ENCODE assay signal across 1 cellular context in genomic region chr2:121707344-121707919, GRCh38.
TF ChIP-seq lines count a peak whose summit lies in the region.

No MANE protein-coding gene starts in this region.

TF ChIP-seq in HepG2, 621 proteins besides CTCF, POLR2A, EP300 and RAD21 (continued from another document and continues in another):
- TF ChIP-seq ARID3A (IDR thresholded peaks at IDR 0.05; ENCODE audit: low read depth, low read length), result no peak
- no peak for TF ChIP-seq ZSCAN5A (CRISPR knock-in tag; IDR thresholded peaks at IDR 0.05; ENCODE audit: borderline replicate concordance)
- TF ChIP-seq CREB1 (IDR thresholded peaks at IDR 0.05), result no peak
- no peak for TF ChIP-seq CREB1 (CRISPR knock-in tag; IDR thresholded peaks at IDR 0.05)
- no peak for TF ChIP-seq ZMAT5 (CRISPR knock-in tag; IDR thresholded peaks at IDR 0.05; ENCODE audit: borderline replicate concordance, low read depth)
- no peak for TF ChIP-seq SNAPC5 (CRISPR knock-in tag; IDR thresholded peaks at IDR 0.05; ENCODE audit: borderline replicate concordance)
- TF ChIP-seq NONO (IDR thresholded peaks at IDR 0.05), result no peak
- TF ChIP-seq NONO (CRISPR knock-in tag; conservative IDR thresholded peaks at IDR 0.05), result no peak
- TF ChIP-seq HHEX (CRISPR knock-in tag; IDR thresholded peaks at IDR 0.05), result no peak
- TF ChIP-seq ADNP (CRISPR knock-in tag; IDR thresholded peaks at IDR 0.05), result no peak
- no peak for TF ChIP-seq CREB3 (CRISPR knock-in tag; IDR thresholded peaks at IDR 0.05)
- no peak for TF ChIP-seq ZNF12 (CRISPR knock-in tag; IDR thresholded peaks at IDR 0.05)
- TF ChIP-seq ZNF550 (CRISPR knock-in tag; IDR thresholded peaks at IDR 0.05; ENCODE audit: borderline replicate concordance), result no peak
- TF ChIP-seq ZNF605 (CRISPR knock-in tag; IDR thresholded peaks at IDR 0.05), result no peak; the same call in 1 of the 2 replicates
- TF ChIP-seq LRRFIP1 (CRISPR knock-in tag; conservative IDR thresholded peaks at IDR 0.05), result no peak
- TF ChIP-seq DRAP1 (CRISPR knock-in tag; IDR thresholded peaks at IDR 0.05), result no peak
- TF ChIP-seq IKZF1 (IDR thresholded peaks at IDR 0.05), result no peak
- TF ChIP-seq SRF (IDR thresholded peaks at IDR 0.05; ENCODE audit: low read depth, low read length), result no peak
- TF ChIP-seq ZNF788 (CRISPR knock-in tag; IDR thresholded peaks at IDR 0.05; ENCODE audit: borderline replicate concordance), result no peak
- TF ChIP-seq FOXK1 (CRISPR knock-in tag; IDR thresholded peaks at IDR 0.05; ENCODE audit: borderline replicate concordance, low read depth), result no peak
- no peak for TF ChIP-seq NR2F6 (IDR thresholded peaks at IDR 0.05)
- no peak for TF ChIP-seq NR2F6 (CRISPR knock-in tag; IDR thresholded peaks at IDR 0.05)
- no peak for TF ChIP-seq ZNF567 (CRISPR knock-in tag; IDR thresholded peaks at IDR 0.05; ENCODE audit: borderline replicate concordance)
- TF ChIP-seq POLR2AphosphoS2 (IDR thresholded peaks at IDR 0.05; ENCODE audit: low read depth, low read length), result no peak
- no peak for TF ChIP-seq THAP9 (CRISPR knock-in tag; IDR thresholded peaks at IDR 0.05; ENCODE audit: borderline replicate concordance)
- TF ChIP-seq ZNF280B (CRISPR knock-in tag; IDR thresholded peaks at IDR 0.05; ENCODE audit: borderline replicate concordance), result no peak
- TF ChIP-seq HMGXB3 (CRISPR knock-in tag; IDR thresholded peaks at IDR 0.05; ENCODE audit: borderline replicate concordance), result no peak
- TF ChIP-seq JUN (CRISPR knock-in tag; IDR thresholded peaks at IDR 0.05), result no peak
- TF ChIP-seq ZNF333 (CRISPR knock-in tag; IDR thresholded peaks at IDR 0.05; ENCODE audit: borderline replicate concordance), result no peak
- TF ChIP-seq JARID2 (CRISPR knock-in tag; IDR thresholded peaks at IDR 0.05; ENCODE audit: insufficient replicate concordance), result no peak
- TF ChIP-seq ZNF775 (CRISPR knock-in tag; IDR thresholded peaks at IDR 0.05; ENCODE audit: borderline replicate concordance), result no peak
- no peak for TF ChIP-seq ZFP36L1 (CRISPR knock-in tag; IDR thresholded peaks at IDR 0.05)
- TF ChIP-seq GTF2F1 (IDR thresholded peaks at IDR 0.05; ENCODE audit: low read length), result no peak
- TF ChIP-seq KLF9 (CRISPR knock-in tag; IDR thresholded peaks at IDR 0.05; ENCODE audit: low read depth), result no peak
- no peak for TF ChIP-seq ZNF335 (CRISPR knock-in tag; IDR thresholded peaks at IDR 0.05)
- no peak for TF ChIP-seq ZBTB33 (CRISPR knock-in tag; IDR thresholded peaks at IDR 0.05)
- TF ChIP-seq ATF2 (CRISPR knock-in tag; IDR thresholded peaks at IDR 0.05), result no peak
- no peak for TF ChIP-seq NAIF1 (CRISPR knock-in tag; IDR thresholded peaks at IDR 0.05; ENCODE audit: borderline replicate concordance)
- TF ChIP-seq KDM4B (CRISPR knock-in tag; IDR thresholded peaks at IDR 0.05), result no peak
- TF ChIP-seq KLF11 (CRISPR knock-in tag; IDR thresholded peaks at IDR 0.05), result no peak
- no peak for TF ChIP-seq ZNF816 (CRISPR knock-in tag; IDR thresholded peaks at IDR 0.05; ENCODE audit: borderline replicate concordance)
- TF ChIP-seq ZNF607 (CRISPR knock-in tag; IDR thresholded peaks at IDR 0.05; ENCODE audit: borderline replicate concordance), result no peak
- TF ChIP-seq ZNF652 (CRISPR knock-in tag; IDR thresholded peaks at IDR 0.05; ENCODE audit: borderline replicate concordance, low read depth), result no peak
- no peak for TF ChIP-seq ZSCAN20 (CRISPR knock-in tag; IDR thresholded peaks at IDR 0.05; ENCODE audit: borderline replicate concordance)
- TF ChIP-seq ZNF644 (CRISPR knock-in tag; IDR thresholded peaks at IDR 0.05; ENCODE audit: low read depth), result no peak
- no peak for TF ChIP-seq KLF6 (CRISPR knock-in tag; IDR thresholded peaks at IDR 0.05)
